ENCODE assay signal across 15 cellular contexts in genomic region chr10:16947071-16947470, GRCh38.
DNase-seq lines count a peak whose midpoint lies in the region; ATAC-seq and TF ChIP-seq lines count a peak whose summit lies in the region.
"Had no signal": no experiment of that assay in that cellular context is flagged by ENCODE, and none has a peak within 500 bp of the region (broad histone marks: within the 10 kb centered on the region; RNA-seq: fewer than 3 reads in every experiment).

No MANE protein-coding gene starts in this region.

- TF ChIP-seq CTCF in endothelial cell (IDR thresholded peaks at IDR 0.05; ENCODE audit: unreplicated experiment) (no peak), neural progenitor cell (IDR thresholded peaks at IDR 0.05) (no peak)

- H3K9ac ChIP-seq in neural progenitor cell, result no peak overlapping the region
- H3K9ac ChIP-seq: BLaER1 treated with 17β-estradiol and CSF1 and Interleukin-3, amounts not matched to agents 10 nM and 100 nM; GM23248 had no signal

- no peaks in the 10 kb centered on the region for H3F3A ChIP-seq in neural progenitor cell (ENCODE audit: low read depth)

- H3K4me3 ChIP-seq in CD4-positive, alpha-beta memory T cell (ENCODE audit: low read length in 2 of 2), result no peak overlapping the region
- H3K4me3 ChIP-seq in SJCRH30, result no peak overlapping the region
- no peak overlapping the region for H3K4me3 ChIP-seq in neural progenitor cell
- H3K4me3 ChIP-seq: BLaER1 treated with 17β-estradiol and CSF1 and Interleukin-3, amounts not matched to agents 10 nM and 100 nM; GM23248 had no signal

- H2AFZ ChIP-seq in neural progenitor cell (replicated peaks), result no peak overlapping the region
- H2AFZ ChIP-seq: GM23248 had no signal

- H3K9me3 Mint-ChIP-seq in CD4-positive, alpha-beta memory T cell, result no peaks in the 10 kb centered on the region
- H3K9me3 Mint-ChIP-seq in endothelial cell (ENCODE audit: unreplicated experiment) (no peaks in the 10 kb centered on the region), neural progenitor cell (peaks cover 2% of the 10 kb centered on the region), T-cell (no peaks in the 10 kb centered on the region)
- H3K9me3 Mint-ChIP-seq: CD4-positive, CD25-positive, alpha-beta regulatory T cell had no signal

- no peaks in the 10 kb centered on the region for H4K20me1 ChIP-seq in neural progenitor cell (ENCODE audit: low read depth)
- H4K20me1 ChIP-seq: BLaER1 treated with 17β-estradiol and CSF1 and Interleukin-3, amounts not matched to agents 10 nM and 100 nM had no signal

- CTCF ChIA-PET in CD4-positive, alpha-beta memory T cell (lab: Charles Lee; ENCODE audit: partially characterized antibody), result no interaction called here
- CTCF ChIA-PET in T-cell (lab: Charles Lee), result no interaction called here

- H3K27me3 Mint-ChIP-seq in CD4-positive, alpha-beta memory T cell, result no peaks in the 10 kb centered on the region
- H3K27me3 Mint-ChIP-seq in endothelial cell (ENCODE audit: unreplicated experiment) (peaks cover 9% of the 10 kb centered on the region), neural progenitor cell (ENCODE audit: insufficient read depth, low read depth) (no peaks in the 10 kb centered on the region), T-cell (no peaks in the 10 kb centered on the region)
- H3K27me3 Mint-ChIP-seq: CD4-positive, CD25-positive, alpha-beta regulatory T cell had no signal

- no peaks in the 10 kb centered on the region for H3K4me1 ChIP-seq in CD4-positive, alpha-beta memory T cell (ENCODE audit: insufficient read depth, low read length)
- H3K4me1 ChIP-seq in SJCRH30 (peaks cover 51% of the 10 kb centered on the region), neural progenitor cell (peaks cover 15% of the 10 kb centered on the region)

- H3K4me1 Mint-ChIP-seq in CD4-positive, alpha-beta memory T cell, result peaks cover 5 to 9% (median 9%) of the 10 kb centered on the region in 4 donors
- H3K4me1 Mint-ChIP-seq in endothelial cell (ENCODE audit: unreplicated experiment), result peaks cover 38% of the 10 kb centered on the region
- peaks cover 59% of the 10 kb centered on the region for H3K4me1 Mint-ChIP-seq in neural progenitor cell
- peaks cover 3 to 33% (median 20%) of the 10 kb centered on the region in 3 donors for H3K4me1 Mint-ChIP-seq in T-cell

- POLR2A ChIA-PET in CD4-positive, alpha-beta memory T cell (lab: Charles Lee; ENCODE audit: partially characterized antibody), result no interaction called here
- POLR2A ChIA-PET in T-cell (lab: Charles Lee), result interaction anchor here in 1 of 2 donors (1.0 kb wide), 1 partner anchor 254 kb away, joined by 3 read pairs; the partner anchor contains the start of gene TRDMT1

- H3K27me3 ChIP-seq in CD4-positive, alpha-beta memory T cell (ENCODE audit: insufficient read depth, low read length), result no peaks in the 10 kb centered on the region
- H3K27me3 ChIP-seq in SJCRH30 (no peaks in the 10 kb centered on the region), neural progenitor cell (no peaks in the 10 kb centered on the region)
- H3K27me3 ChIP-seq: BLaER1 treated with 17β-estradiol and CSF1 and Interleukin-3, amounts not matched to agents 10 nM and 100 nM had no signal

- H3K27ac ChIP-seq in CD4-positive, alpha-beta memory T cell (ENCODE audit: low read depth, low read length), result no peak overlapping the region
- peak overlapping the region; percentile 50 for H3K27ac ChIP-seq in SJCRH30
- no peak overlapping the region for H3K27ac ChIP-seq in neural progenitor cell
- H3K27ac ChIP-seq: BLaER1 treated with 17β-estradiol and CSF1 and Interleukin-3, amounts not matched to agents 10 nM and 100 nM; GM23248 had no signal

- intact Hi-C loops in CD4-positive, alpha-beta memory T cell (cut with micrococcal nuclease), result loop anchor here (5.0 kb wide), 1 partner anchor 80 kb away; no protein-coding TSS in a partner anchor

- H3K79me2 ChIP-seq in neural progenitor cell (ENCODE audit: low read depth), result no peaks in the 10 kb centered on the region

- H3K4me2 ChIP-seq in neural progenitor cell, result no peak overlapping the region

- H3K36me3 Mint-ChIP-seq in CD4-positive, alpha-beta memory T cell, result peaks cover 11 to 18% of the 10 kb centered on the region in 2 donors
- H3K36me3 Mint-ChIP-seq in endothelial cell (ENCODE audit: low read depth, unreplicated experiment) (peaks cover 4% of the 10 kb centered on the region), neural progenitor cell (peaks cover 3% of the 10 kb centered on the region), T-cell (peaks cover 20% of the 10 kb centered on the region)

- no peak for ATAC-seq in T-cell (replicated peaks in 1 of 4)
- ATAC-seq: HCT116 had no signal

- H3K27ac Mint-ChIP-seq in CD4-positive, alpha-beta memory T cell, result peak overlapping the region in 4 of 7 donors; percentile 3 to 56 (median 32)
- peak overlapping the region; percentile 70 for H3K27ac Mint-ChIP-seq in endothelial cell (ENCODE audit: unreplicated experiment)
- H3K27ac Mint-ChIP-seq in neural progenitor cell, result peak overlapping the region; percentile 42
- no peak overlapping the region for H3K27ac Mint-ChIP-seq in T-cell
- H3K27ac Mint-ChIP-seq: CD4-positive, CD25-positive, alpha-beta regulatory T cell had no signal

- H3K36me3 ChIP-seq in CD4-positive, alpha-beta memory T cell (ENCODE audit: insufficient read depth, low read length), result no peaks in the 10 kb centered on the region
- no peaks in the 10 kb centered on the region for H3K36me3 ChIP-seq in SJCRH30
- no peaks in the 10 kb centered on the region for H3K36me3 ChIP-seq in neural progenitor cell
- H3K36me3 ChIP-seq: BLaER1 treated with 17β-estradiol and CSF1 and Interleukin-3, amounts not matched to agents 10 nM and 100 nM had no signal

- no peak for DNase-seq in CD4-positive, alpha-beta memory T cell
- DNase-seq in SJCRH30 (peak; percentile 60 to 66), endothelial cell (ENCODE audit: low spot score) (no peak), neural progenitor cell (ENCODE audit: low spot score) (no peak), T-cell (no peak), SW 1271 (lab: John Stamatoyannopoulos, UW) (no peak), NK-92 (lab: John Stamatoyannopoulos, UW; ENCODE audit: unreplicated experiment) (no peak)
- DNase-seq: ACHN; Calu3; CD4-positive, CD25-positive, alpha-beta regulatory T cell; DND-41; GDM1; GM23248 had no signal

- H3K4me3 Mint-ChIP-seq in CD4-positive, alpha-beta memory T cell, result no peak overlapping the region
- H3K4me3 Mint-ChIP-seq in endothelial cell (ENCODE audit: unreplicated experiment) (no peak overlapping the region), neural progenitor cell (no peak overlapping the region), T-cell (no peak overlapping the region)

- H3K9me3 ChIP-seq in CD4-positive, alpha-beta memory T cell (ENCODE audit: control insufficient read depth in 1 of 2, low read length in 2 of 2), result no peaks in the 10 kb centered on the region
- H3K9me3 ChIP-seq in SJCRH30 (replicated peaks), result no peaks in the 10 kb centered on the region
- H3K9me3 ChIP-seq in neural progenitor cell (ENCODE audit: low read depth), result no peaks in the 10 kb centered on the region

Comparison
In these comparisons a context has a peak if more than half of its experiments do, and no peak if none do; other contexts are left out.
1. DNase-seq: peak in SJCRH30 (2 of 2); none in CD4-positive, alpha-beta memory T cell (0 of 5), endothelial cell (single experiment), neural progenitor cell (single experiment), T-cell (0 of 34), SW 1271 (0 of 2) and NK-92 (single experiment).
2. H3K27ac Mint-ChIP-seq: peak in CD4-positive, alpha-beta memory T cell (4 of 7), endothelial cell (single experiment) and neural progenitor cell (single experiment); none in T-cell (0 of 2).